Comparison of ENCODE assay signal across 9 cellular contexts in genomic region chr7:44849277-44850210, GRCh38. TPM values are rescaled to one million over a fixed set of nuclear protein-coding genes. Genes with fewer than 3 reads are reported as not detected.
DNase-seq lines count a peak whose midpoint lies in the region; ATAC-seq, FAIRE-seq and TF ChIP-seq lines count a peak whose summit lies in the region.
"Had no signal": no experiment of that assay in that cellular context is flagged by ENCODE, and none has a peak within 500 bp of the region (broad histone marks: within the 10 kb centered on the region; RNA-seq: fewer than 3 reads in every experiment).

No MANE protein-coding gene starts in this region.

- CTCF ChIA-PET in GM12878 (lab: Yijun Ruan, JAX): interaction anchor here (0.6 to 4.8 kb wide), 17 partner anchors 8 to 369 kb away, joined by 3 to 41 read pairs (median 3); partner anchors contain the start of gene NUDCD3

- peaks cover 31% of the 10 kb centered on the region for H3K79me2 ChIP-seq in GM12878 (ENCODE audit: control insufficient read depth, insufficient read depth, low read length)

- H3K4me2 ChIP-seq in GM12878 (ENCODE audit: control insufficient read depth, insufficient read depth): peak overlapping the region; percentile 77

- DNase-seq in DMS79 (lab: John Stamatoyannopoulos, UW) (peak; percentile 28), LNCaP clone FGC (ENCODE audit: low read depth) (no peak), GM12878 (ENCODE audit: low read depth, low spot score) (no peak), neural crest cell (ENCODE audit: low read depth, low spot score) (no peak), NCI-H526 (lab: John Stamatoyannopoulos, UW) (no peak), NOMO-1 treated with DMSO at 0.1 percent for 48 hours (lab: John Stamatoyannopoulos, UW; ENCODE audit: unreplicated experiment) (no peak), SW 1271 (lab: John Stamatoyannopoulos, UW) (no peak)
- DNase-seq: NCI-H2171 had no signal

- peak overlapping the region; percentile 76; the same call in 1 of the 2 replicates for H3K27ac ChIP-seq in GM12878 (ENCODE audit: control insufficient read depth, insufficient read depth)

- ATAC-seq in GM12878 (no peak), HG03039 (IDR thresholded peaks at IDR 0.05; ENCODE audit: unreplicated experiment) (no peak)

- intact Hi-C loops in GM12878 (cut with micrococcal nuclease; ENCODE audit: unreplicated experiment): loop anchor here (2.0 to 5.0 kb wide), 3 partner anchors 35 to 263 kb away; partner anchors contain the start of genes PURB and TBRG4

- H3K27me3 Mint-ChIP-seq in neural crest cell (ENCODE audit: low read depth): peaks cover 2% of the 10 kb centered on the region

- POLR2A ChIA-PET in GM12878 (lab: Charles Lee): interaction anchor here (0.6 to 3.7 kb wide), 13 partner anchors 23 to 267 kb away, joined by 3 to 35 read pairs (median 7); partner anchors contain the start of genes OGDH, PURB, TMED4 and ZMIZ2

- H3K4me3 ChIP-seq in LNCaP clone FGC (ENCODE audit: low read depth, low read length) (peak overlapping the region; percentile 75), GM12878 (peak overlapping the region; percentile 84)

- no peak overlapping the region for H2AFZ ChIP-seq in GM12878 (ENCODE audit: control insufficient read depth, low read depth, low read length)

- SMC1A ChIA-PET in GM12878 (lab: Charles Lee; ENCODE audit: uncharacterized antibody, unreplicated experiment): interaction anchor here (1.0 to 8.0 kb wide), 14 partner anchors 9 to 289 kb away, joined by 3 to 46 read pairs (median 5); partner anchors contain the start of genes DDX56, OGDH and TMED4

- TF ChIP-seq CTCF in LNCaP clone FGC (IDR thresholded peaks at IDR 0.05; ENCODE audit: control insufficient read depth, extremely low read depth, insufficient read depth) (no peak), GM12878 (IDR thresholded peaks at IDR 0.05 in 2 of 3, conservative IDR thresholded peaks at IDR 0.05 in 1 of 3; ENCODE audit: control insufficient read depth in 2 of 3, extremely low read depth in 1 of 3, insufficient read depth in 1 of 3, low read depth in 3 of 3, low read length in 3 of 3) (no peak), neural crest cell (conservative IDR thresholded peaks at IDR 0.05) (no peak)

- WGBS in GM12878 (ENCODE audit: insufficient coverage, insufficient replicate concordance, low lambda C conversion rate, missing lambda C conversion rate): 72% methylated on average over 14 of the region's 14 CpGs

- H4K20me1 ChIP-seq in GM12878 (ENCODE audit: control insufficient read depth, insufficient read depth): no peaks in the 10 kb centered on the region

- H3K9me3 Mint-ChIP-seq in neural crest cell: no peaks in the 10 kb centered on the region

- H3K27me3 ChIP-seq in GM12878 (replicated peaks in 1 of 2; ENCODE audit: control insufficient read depth in 2 of 2, insufficient read depth in 2 of 2, low read length in 1 of 2): no peaks in the 10 kb centered on the region

- no peaks in the 10 kb centered on the region for H3K36me3 Mint-ChIP-seq in neural crest cell (ENCODE audit: low read depth)

- H3K4me1 Mint-ChIP-seq in neural crest cell: peaks cover 39% of the 10 kb centered on the region

- FAIRE-seq in GM12878 (lab: Jason Lieb, UNC): no peak

- no peak for TF ChIP-seq EP300 in GM12878 (IDR thresholded peaks at IDR 0.05; ENCODE audit: borderline replicate concordance in 1 of 2, control insufficient read depth in 1 of 2, low read depth in 2 of 2, low read length in 2 of 2)

- peak overlapping the region; percentile 80 for H3K9ac ChIP-seq in GM12878 (ENCODE audit: control insufficient read depth, insufficient read depth, low read length)

- TF ChIP-seq RAD21 in GM12878 (IDR thresholded peaks at IDR 0.05; ENCODE audit: insufficient read depth, low read depth, low read length): no peak

- peak overlapping the region; percentile 94 for H3K27ac Mint-ChIP-seq in neural crest cell (ENCODE audit: unreplicated experiment)

- BruUV-seq in GM12878 (replicated peaks; lab: Mats Ljungman, UMichigan): no TSS peak

- H3K9me3 ChIP-seq in GM12878 (replicated peaks; ENCODE audit: control insufficient read depth, insufficient read depth, low read length): no peaks in the 10 kb centered on the region

- H3K36me3 ChIP-seq in GM12878 (ENCODE audit: control insufficient read depth in 2 of 2, insufficient read depth in 2 of 2, low read length in 1 of 2): no peaks in the 10 kb centered on the region

- in situ Hi-C loops in GM12878 (cut with MboI): no loop called here

- peaks cover 3% of the 10 kb centered on the region; the same call in 1 of the 2 replicates for H3K4me1 ChIP-seq in GM12878 (ENCODE audit: control insufficient read depth, insufficient read depth, low read length)

- TF ChIP-seq POLR2A in GM12878 (IDR thresholded peaks at IDR 0.05; ENCODE audit: low read depth, low read length): no peak

- H3K4me3 Mint-ChIP-seq in neural crest cell: peak overlapping the region; percentile 93

- RAD21 ChIA-PET in GM12878 (lab: Charles Lee; ENCODE audit: unreplicated experiment): interaction anchor here (1.0 to 4.0 kb wide), 16 partner anchors 8 to 286 kb away, joined by 3 to 46 read pairs (median 6); partner anchors contain the start of genes CCM2, DDX56, PURB and TBRG4

TF ChIP-seq in GM12878, 131 proteins besides CTCF, POLR2A, EP300 and RAD21 (continues in another document):
- TF ChIP-seq CHD2 (IDR thresholded peaks at IDR 0.05; ENCODE audit: borderline replicate concordance, low read depth, low read length): no peak
- no peak for TF ChIP-seq ESRRA (IDR thresholded peaks at IDR 0.05; ENCODE audit: low read length)
- TF ChIP-seq NRF1 (conservative IDR thresholded peaks at IDR 0.05; ENCODE audit: low read depth, low read length): no peak
- TF ChIP-seq FOXK2 (IDR thresholded peaks at IDR 0.05): no peak
- TF ChIP-seq JUND (IDR thresholded peaks at IDR 0.05; ENCODE audit: low read depth, low read length): no peak
- TF ChIP-seq DPF2 (IDR thresholded peaks at IDR 0.05): no peak
- no peak for TF ChIP-seq CHD4 (IDR thresholded peaks at IDR 0.05)
- no peak for TF ChIP-seq ZNF24 (IDR thresholded peaks at IDR 0.05)
- TF ChIP-seq STAT1 (conservative IDR thresholded peaks at IDR 0.05): no peak
- no peak for TF ChIP-seq RB1 (IDR thresholded peaks at IDR 0.05; ENCODE audit: borderline replicate concordance)

RNA-seq across cellular contexts. Expression of gene H2AZ2, which starts 1.7 kb away (rescaled TPM):
- 59.9 and 61.4 TPM in 2 replicates for total RNA-seq in GM12878 (2013; cell fraction: nucleolus; rRNA removed)
- 268 and 270 TPM in 2 replicates for total RNA-seq in GM12878 (2014; rRNA removed)
- total RNA-seq in GM12878 (2014; rRNA removed; fragmentation: Illumina TruSeq; extraction: Trizol): 166 and 170 TPM in 2 replicates
- total RNA-seq in GM12878 (2021): 212 and 219 TPM in 2 replicates
- 183 TPM for polyA plus RNA-seq in GM12878 (2011; ENCODE audit: low read depth)
- 285 and 347 TPM in 2 replicates for polyA plus RNA-seq in GM12878 (2011; rRNA removed)
- 303 and 308 TPM in 2 replicates for polyA plus RNA-seq in GM12878 (2011; cell fraction: cytosol; rRNA removed)
- polyA plus RNA-seq in GM12878 (2011; cell fraction: nucleus; rRNA removed): 78.4 and 86.9 TPM in 2 replicates
- 164 and 168 TPM in 2 replicates for polyA plus RNA-seq in GM12878 (2012)
- 154 and 167 TPM in 2 replicates for polyA plus RNA-seq in GM12878 (2014; fragmentation: Illumina TruSeq; extraction: Trizol)
- 100 to 1,000 TPM; 118 to 162 TPM for polyA plus RNA-seq in GM12878 (2014; fragmentation: Nextera tagmentation; extraction: Ambion mirVana)
- 234 and 282 TPM in 2 replicates for polyA plus RNA-seq in GM12878 (2014; rRNA removed)
- 100 to 1,000 TPM; 358 to 366 TPM for polyA plus RNA-seq in GM12878 (2016; fragmentation: Nextera tagmentation; extraction: Ambion mirVana)
- 137 and 175 TPM in 2 replicates for polyA minus RNA-seq in GM12878 (2011; rRNA and poly(A)+ RNA removed)
- 49.3 and 52.8 TPM in 2 replicates for polyA minus RNA-seq in GM12878 (2011; cell fraction: cytosol; rRNA and poly(A)+ RNA removed)
- polyA minus RNA-seq in GM12878 (2011; cell fraction: nucleus; rRNA and poly(A)+ RNA removed): 13.1 and 19.0 TPM in 2 replicates
- 351 and 353 TPM in 2 replicates for total RNA-seq in neural crest cell

RNA-seq across cellular contexts. Expression of gene PURB, which starts 35.8 kb away (rescaled TPM):
- 43.4 and 43.6 TPM in 2 replicates for total RNA-seq in GM12878 (2013; cell fraction: nucleolus; rRNA removed)
- total RNA-seq in GM12878 (2014; rRNA removed) (9.0 and 10.1 TPM in 2 replicates), GM12878 (2014; rRNA removed; fragmentation: Illumina TruSeq; extraction: Trizol) (15.1 and 16.6 TPM in 2 replicates), GM12878 (2021) (17.3 and 18.6 TPM in 2 replicates), neural crest cell (26.2 and 27.3 TPM in 2 replicates)
- polyA plus RNA-seq in GM12878 (2011; ENCODE audit: low read depth): 7.6 TPM
- polyA plus RNA-seq in GM12878 (2011; rRNA removed) (8.7 and 13.9 TPM in 2 replicates), GM12878 (2014; fragmentation: Illumina TruSeq; extraction: Trizol) (17.9 and 23.2 TPM in 2 replicates), GM12878 (2014; fragmentation: Nextera tagmentation; extraction: Ambion mirVana) (1 to 10 TPM; 2.5 to 2.8 TPM), GM12878 (2014; rRNA removed) (9.9 and 10.5 TPM in 2 replicates), GM12878 (2016; fragmentation: Nextera tagmentation; extraction: Ambion mirVana) (1 to 10 TPM in 1 of 2 experiments, under 1 TPM in 1; 0.77 to 1.5 TPM)
- 4.0 and 4.4 TPM in 2 replicates for polyA plus RNA-seq in GM12878 (2011; cell fraction: cytosol; rRNA removed)
- 7.5 and 8.0 TPM in 2 replicates for polyA plus RNA-seq in GM12878 (2011; cell fraction: nucleus; rRNA removed)
- 11.2 and 11.4 TPM in 2 replicates for polyA plus RNA-seq in GM12878 (2012)
- polyA minus RNA-seq in GM12878 (2011; rRNA and poly(A)+ RNA removed): 5.1 and 5.8 TPM in 2 replicates
- polyA minus RNA-seq in GM12878 (2011; cell fraction: cytosol; rRNA and poly(A)+ RNA removed): 4.8 and 5.5 TPM in 2 replicates
- 4.7 and 6.7 TPM in 2 replicates for polyA minus RNA-seq in GM12878 (2011; cell fraction: nucleus; rRNA and poly(A)+ RNA removed)

RNA-seq across cellular contexts. Expression of gene PPIA, which starts 53.1 kb away (rescaled TPM):
- 199 and 207 TPM in 2 replicates for total RNA-seq in GM12878 (2013; cell fraction: nucleolus; rRNA removed)
- total RNA-seq in GM12878 (2014; rRNA removed) (4,456 and 4,588 TPM in 2 replicates), GM12878 (2014; rRNA removed; fragmentation: Illumina TruSeq; extraction: Trizol) (4,167 and 4,257 TPM in 2 replicates), GM12878 (2021) (2,712 and 2,761 TPM in 2 replicates), neural crest cell (2,244 and 2,316 TPM in 2 replicates)
- 2,354 TPM for polyA plus RNA-seq in GM12878 (2011; ENCODE audit: low read depth)
- polyA plus RNA-seq in GM12878 (2011; rRNA removed) (5,180 and 5,731 TPM in 2 replicates), GM12878 (2014; fragmentation: Illumina TruSeq; extraction: Trizol) (7,982 and 8,071 TPM in 2 replicates), GM12878 (2014; fragmentation: Nextera tagmentation; extraction: Ambion mirVana) (1,000 to 10,000 TPM; 4,393 to 4,550 TPM), GM12878 (2014; rRNA removed) (5,467 and 5,874 TPM in 2 replicates), GM12878 (2016; fragmentation: Nextera tagmentation; extraction: Ambion mirVana) (1,000 to 10,000 TPM; 5,978 to 5,991 TPM)
- polyA plus RNA-seq in GM12878 (2011; cell fraction: cytosol; rRNA removed): 5,694 and 5,820 TPM in 2 replicates
- polyA plus RNA-seq in GM12878 (2011; cell fraction: nucleus; rRNA removed): 2,120 and 2,526 TPM in 2 replicates
- 2,415 and 3,182 TPM in 2 replicates for polyA plus RNA-seq in GM12878 (2012)
- 2,105 and 2,245 TPM in 2 replicates for polyA minus RNA-seq in GM12878 (2011; rRNA and poly(A)+ RNA removed)
- 516 and 593 TPM in 2 replicates for polyA minus RNA-seq in GM12878 (2011; cell fraction: cytosol; rRNA and poly(A)+ RNA removed)
- 234 and 319 TPM in 2 replicates for polyA minus RNA-seq in GM12878 (2011; cell fraction: nucleus; rRNA and poly(A)+ RNA removed)
